27 cellular contexts compared by ENCODE assay signal in the genomic region with DNA sequence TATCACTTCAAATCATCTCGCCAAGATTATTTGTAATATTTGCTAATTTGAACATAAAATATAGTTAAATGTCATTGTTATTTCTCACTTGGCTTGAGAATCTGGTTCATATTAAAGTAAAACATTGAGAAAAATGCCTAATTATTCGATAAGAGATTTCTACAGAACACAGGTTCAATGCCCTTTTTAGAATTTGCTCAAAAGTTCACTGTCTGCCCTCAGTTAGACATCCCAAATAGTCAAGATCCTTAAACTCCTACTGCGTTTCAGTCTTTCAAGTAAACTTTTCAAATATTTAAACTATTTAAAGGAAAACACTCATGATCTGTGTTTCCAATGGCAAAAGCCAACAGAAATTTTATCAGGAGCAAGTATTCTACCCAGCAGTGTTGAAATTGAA.
"Had no signal": no experiment of that assay in that cellular context is flagged by ENCODE, and none has a peak within 500 bp of the region (broad histone marks: within the 10 kb centered on the region; RNA-seq: fewer than 3 reads in every experiment).

No MANE protein-coding gene starts in this region.

- H3K4me1 ChIP-seq: colonic mucosa, esophagus squamous epithelium, foreskin keratinocyte, gastroesophageal sphincter, heart left ventricle, left ventricle myocardium inferior, lower lobe of right lung had no signal

- H3K27me3 ChIP-seq: colonic mucosa, esophagus squamous epithelium, foreskin keratinocyte, gastroesophageal sphincter, heart left ventricle, hepatocyte had no signal

- H3K9me3 Mint-ChIP-seq: dendritic cell treated with granulocyte-macrophage colony-stimulating factor and Interleukin-4, amounts not matched to agents 40 ng/mL and 50 ng/mL, for 4 days; endodermal cell; mesothelial cell of epicardium had no signal

- H3K27ac ChIP-seq: colonic mucosa, epithelial cell of prostate, esophagus squamous epithelium, foreskin keratinocyte, gastroesophageal sphincter, heart left ventricle, hepatocyte, left ventricle myocardium inferior, lower lobe of right lung had no signal

- H3K4me1 Mint-ChIP-seq: mesothelial cell of epicardium, naive B cell had no signal

- H3K4me2 ChIP-seq: hepatocyte had no signal

- H3K36me3 Mint-ChIP-seq: mesothelial cell of epicardium, naive B cell had no signal

- FAIRE-seq: frontal cortex, islet of Langerhans, keratinocyte had no signal

- ATAC-seq: effector memory CD8-positive, alpha-beta T cell; esophagus mucosa; foreskin keratinocyte; gastroesophageal sphincter; heart left ventricle; left colon; left lobe of liver; lower lobe of right lung; mucosa of descending colon had no signal

- H3K27ac Mint-ChIP-seq: dendritic cell treated with granulocyte-macrophage colony-stimulating factor and Interleukin-4, amounts not matched to agents 40 ng/mL and 50 ng/mL, for 4 days; effector memory CD8-positive, alpha-beta T cell; endodermal cell; mesothelial cell of epicardium; naive B cell had no signal

- H3K4me3 ChIP-seq: colonic mucosa, esophagus squamous epithelium, gastroesophageal sphincter, heart left ventricle, hepatocyte, left ventricle myocardium inferior, lower lobe of right lung, mucosa of descending colon had no signal

- H3K9me3 ChIP-seq: colonic mucosa, esophagus squamous epithelium, gastroesophageal sphincter, heart left ventricle, lower lobe of right lung, mucosa of descending colon had no signal

- H3K79me2 ChIP-seq: hepatocyte had no signal

- H3K4me3 Mint-ChIP-seq: dendritic cell treated with granulocyte-macrophage colony-stimulating factor and Interleukin-4, amounts not matched to agents 40 ng/mL and 50 ng/mL, for 4 days; effector memory CD8-positive, alpha-beta T cell; endodermal cell; mesothelial cell of epicardium; naive B cell had no signal

- H2AFZ ChIP-seq: hepatocyte had no signal

- H3K27me3 Mint-ChIP-seq: dendritic cell treated with granulocyte-macrophage colony-stimulating factor and Interleukin-4, amounts not matched to agents 40 ng/mL and 50 ng/mL, for 4 days; effector memory CD8-positive, alpha-beta T cell; naive B cell had no signal

- H3K36me3 ChIP-seq: colonic mucosa, esophagus squamous epithelium, gastroesophageal sphincter, heart left ventricle, left ventricle myocardium inferior, lower lobe of right lung had no signal

- DNase-seq: colonic mucosa; cortex of kidney; effector CD8-positive, alpha-beta T cell; effector memory CD8-positive, alpha-beta T cell; endodermal cell; erythroblast; esophagus squamous epithelium; foreskin keratinocyte; heart left ventricle; hypothalamus; kidney glomerular epithelial cell; left colon; left ventricle myocardium inferior; lower lobe of right lung; mesenchymal stem cell; mucosa of descending colon; naive B cell had no signal
